ENCODE assay signal across 26 cellular contexts in the genomic region with DNA sequence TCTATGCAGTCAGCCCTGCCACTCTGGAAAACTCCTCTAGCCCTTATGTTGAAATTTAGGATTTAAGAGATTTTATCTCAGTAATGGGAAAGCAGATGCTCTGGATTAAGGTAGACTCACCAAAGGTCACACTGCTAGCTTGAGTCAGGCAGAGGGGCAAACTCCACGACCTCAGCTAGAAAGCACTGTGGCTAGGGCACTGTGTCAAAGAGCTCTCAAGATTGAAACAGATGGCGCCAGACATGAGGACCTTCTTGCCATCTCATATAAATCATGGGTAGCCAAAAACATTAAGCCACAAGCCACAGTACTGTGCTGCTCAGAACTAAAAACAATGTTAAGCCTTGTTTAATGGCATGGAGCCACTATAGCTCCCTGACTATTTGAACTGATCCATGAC.
"Had no signal": no experiment of that assay in that cellular context is flagged by ENCODE, and none has a peak within 500 bp of the region (broad histone marks: within the 10 kb centered on the region; RNA-seq: fewer than 3 reads in every experiment).

No MANE protein-coding gene starts in this region.

- H3K4me3 Mint-ChIP-seq: activated CD8-positive, alpha-beta T cell treated with anti-CD3 and anti-CD28 coated beads, Interleukin-2, amount 10 ng/mL, durations not matched to agents 7 days and 5 days; activated naive CD4-positive, alpha-beta T cell treated with anti-CD3 and anti-CD28 coated beads, Interleukin-2, amount 50 U/mL, for 24 hours; T-cell had no signal

- DNase-seq: activated CD4-positive, alpha-beta T cell treated with anti-CD3 and anti-CD28 coated beads for 4 hours; activated CD8-positive, alpha-beta memory T cell treated with anti-CD3 and anti-CD28 coated beads, Interleukin-2, amount 50 U/mL, for 48 hours; activated CD8-positive, alpha-beta T cell treated with anti-CD3 and anti-CD28 coated beads, Interleukin-2, amount 10 ng/mL, durations not matched to agents 7 days and 5 days; activated T-cell treated with anti-CD3 and anti-CD28 coated beads, Interleukin-2, amount 50 U/mL, for 1 hour; amniotic stem cell; brain microvascular endothelial cell; Kasumi-1; KBM-7; NCI-H1092 treated with DMSO at 0.1 percent for 48 hours; NCI-H1417 treated with DMSO at 0.1 percent for 48 hours; NCI-H1694 treated with DMSO at 0.1 percent for 48 hours; NCI-H2029 treated with DMSO at 0.1 percent for 48 hours; NCI-H510A treated with DMSO at 0.1 percent for 48 hours; NCI-H748 treated with DMSO at 0.1 percent for 48 hours; OCI-M1; RPMI8226; T-cell; T-helper 2 cell; T1000 had no signal

- H3K36me3 ChIP-seq: brain microvascular endothelial cell, cardiac muscle cell had no signal

- ATAC-seq: activated CD8-positive, alpha-beta T cell treated with anti-CD3 and anti-CD28 coated beads, Interleukin-2, amount 10 ng/mL, durations not matched to agents 7 days and 5 days; Panc1; Right ventricle myocardium inferior; T-cell had no signal

- H3K27me3 Mint-ChIP-seq: activated naive CD4-positive, alpha-beta T cell treated with anti-CD3 and anti-CD28 coated beads, Interleukin-2, amount 50 U/mL, for 24 hours; T-cell had no signal

- H3K4me1 ChIP-seq: ascending aorta had no signal

- H3K27me3 ChIP-seq: ascending aorta, brain microvascular endothelial cell, cardiac muscle cell had no signal

- H3K27ac Mint-ChIP-seq: activated CD8-positive, alpha-beta T cell treated with anti-CD3 and anti-CD28 coated beads, Interleukin-2, amount 10 ng/mL, durations not matched to agents 7 days and 5 days; activated naive CD4-positive, alpha-beta T cell treated with anti-CD3 and anti-CD28 coated beads, Interleukin-2, amount 50 U/mL, for 24 hours; T-cell had no signal

- H3K4me3 ChIP-seq: ascending aorta, cardiac muscle cell, SK-N-MC had no signal

- H3K9me3 Mint-ChIP-seq: activated naive CD4-positive, alpha-beta T cell treated with anti-CD3 and anti-CD28 coated beads, Interleukin-2, amount 50 U/mL, for 24 hours had no signal

- H3K9me3 ChIP-seq: ascending aorta had no signal

- H3K27ac ChIP-seq: ascending aorta, brain microvascular endothelial cell, cardiac muscle cell, SK-N-MC, VCaP had no signal

- H3K4me1 Mint-ChIP-seq: activated naive CD4-positive, alpha-beta T cell treated with anti-CD3 and anti-CD28 coated beads, Interleukin-2, amount 50 U/mL, for 24 hours; T-cell had no signal
